Comparison of ENCODE assay signal across 8 cellular contexts in genomic region chr4:73311428-73311827, GRCh38. TPM values are rescaled to one million over a fixed set of nuclear protein-coding genes. Genes with fewer than 3 reads are reported as not detected.
A peak's percentile ranks its signal among the peaks of the same experiment; 100 is the strongest.
DNase-seq lines count a peak whose midpoint lies in the region; ATAC-seq and TF ChIP-seq lines count a peak whose summit lies in the region.

No MANE protein-coding gene starts in this region.

- ATAC-seq in HCT116 (no peak), HG03108 (IDR thresholded peaks at IDR 0.05; ENCODE audit: unreplicated experiment) (no peak), HG02852 (IDR thresholded peaks at IDR 0.05; ENCODE audit: unreplicated experiment) (no peak)

- no peak overlapping the region for H3K9ac ChIP-seq in HCT116 (ENCODE audit: low read length)

- RAD21 ChIA-PET in HCT116 (lab: Charles Lee; ENCODE audit: low non-redundant PET in 1 of 2, low total read pairs in 2 of 2, uncharacterized antibody in 2 of 2, unreplicated experiment in 2 of 2) = no interaction called here

- H3K36me3 ChIP-seq in HCT116 (ENCODE audit: control insufficient read depth in 1 of 2, insufficient read depth in 2 of 2, low read length in 2 of 2) = no peaks in the 10 kb centered on the region

- peak; percentile 21 for TF ChIP-seq CTCF in AG09309 (IDR thresholded peaks at IDR 0.05; ENCODE audit: control insufficient read depth, insufficient read depth, low read depth, low read length, missing control alignments)
- TF ChIP-seq CTCF in HCT116 (IDR thresholded peaks at IDR 0.05 in 2 of 3, conservative IDR thresholded peaks at IDR 0.05 in 1 of 3; ENCODE audit: borderline replicate concordance in 1 of 3, insufficient read depth in 1 of 3, low read depth in 2 of 3, low read length in 2 of 3) = peak; percentile 12 to 60 (median 42); a peak in 3 of 6 replicates

- POLR2A ChIA-PET in HCT116 (lab: Charles Lee) = no interaction called here

- BruUV-seq in HCT116 (replicated peaks; lab: Mats Ljungman, UMichigan) = no TSS peak

- CTCF ChIA-PET in HCT116 (lab: Charles Lee) = interaction anchor here (1.2 kb wide), 1 partner anchor 342 kb away, joined by 6 read pairs; no protein-coding TSS in a partner anchor

- H3K27me3 ChIP-seq in HCT116 (ENCODE audit: insufficient read depth, low read length) = no peaks in the 10 kb centered on the region

- peak; percentile 55 for TF ChIP-seq RAD21 in HCT116 (IDR thresholded peaks at IDR 0.05; ENCODE audit: low read depth)

- H3K9me2 ChIP-seq in HCT116 (ENCODE audit: insufficient read depth) = no peaks in the 10 kb centered on the region

- no peaks in the 10 kb centered on the region for H3K79me2 ChIP-seq in HCT116 (ENCODE audit: insufficient read depth, low read length)

- H3K9me3 ChIP-seq in HCT116 (ENCODE audit: control insufficient read depth in 1 of 2, insufficient read depth in 1 of 2, low read depth in 1 of 2, low read length in 2 of 2) = no peaks in the 10 kb centered on the region

- H3K27ac ChIP-seq in HCT116 (ENCODE audit: low read depth, low read length) = no peak overlapping the region

- TF ChIP-seq POLR2A in HCT116 (IDR thresholded peaks at IDR 0.05; ENCODE audit: borderline replicate concordance, extremely low read depth, insufficient read depth, insufficient read length) = no peak

- no peak overlapping the region for H2AFZ ChIP-seq in HCT116 (ENCODE audit: low read depth, low read length, poor library complexity, severe bottlenecking)

- in situ Hi-C loops in SK-MEL-5 (cut with HindIII; ENCODE audit: low pct_unique_long_range_greater_than_20kb, low sequenced_read_pairs) = no loop called here

- H3K4me3 ChIP-seq in AG09309 (ENCODE audit: control insufficient read depth, low read depth, low read length) = no peak overlapping the region
- H3K4me3 ChIP-seq in HCT116 (replicated peaks in 1 of 2; ENCODE audit: low read depth in 1 of 2, low read length in 2 of 2) = no peak overlapping the region

- H4K20me1 ChIP-seq in HCT116 (ENCODE audit: insufficient read depth) = no peaks in the 10 kb centered on the region

- H3K4me2 ChIP-seq in HCT116 (ENCODE audit: low read length) = no peak overlapping the region

- DNase-seq in AG09309 (ENCODE audit: low read depth) = peak; percentile 17
- DNase-seq in HCT116 (ENCODE audit: low read depth, low spot score) = peak; percentile 8
- peak; percentile 28 for DNase-seq in SK-MEL-5 (ENCODE audit: low read depth, low spot score)
- DNase-seq in iris pigment epithelial cell (ENCODE audit: low read depth) = peak; percentile 54
- no peak for DNase-seq in COLO668 (lab: John Stamatoyannopoulos, UW; ENCODE audit: unreplicated experiment)
- no peak for DNase-seq in T-helper 2 cell

- no peaks in the 10 kb centered on the region for H3K4me1 ChIP-seq in HCT116 (ENCODE audit: control insufficient read depth in 1 of 2, insufficient read depth in 2 of 2, low read length in 2 of 2)

- intact Hi-C loops in HCT116 (cut with micrococcal nuclease) = loop anchor here (1.0 to 10.0 kb wide), 3 partner anchors 133 to 823 kb away; no protein-coding TSS in a partner anchor

TF ChIP-seq in HCT116, 20 proteins besides CTCF, POLR2A, EP300 and RAD21:
- TF ChIP-seq SIN3A (IDR thresholded peaks at IDR 0.05; ENCODE audit: low read depth) (no peak), CBX3 (IDR thresholded peaks at IDR 0.05; ENCODE audit: low read depth) (no peak), TCF7L2 (IDR thresholded peaks at IDR 0.05; ENCODE audit: borderline replicate concordance, extremely low read depth, insufficient read depth, insufficient read length) (no peak), EZH2phosphoT487 (IDR thresholded peaks at IDR 0.05; ENCODE audit: borderline replicate concordance) (no peak), FOSL1 (IDR thresholded peaks at IDR 0.05; ENCODE audit: low read depth) (no peak), JUND (IDR thresholded peaks at IDR 0.05) (no peak), POLR2AphosphoS5 (IDR thresholded peaks at IDR 0.05; ENCODE audit: low read depth, low read length) (no peak), SP1 (IDR thresholded peaks at IDR 0.05; ENCODE audit: low read depth) (no peak)
- TF ChIP-seq, protein P1, sequence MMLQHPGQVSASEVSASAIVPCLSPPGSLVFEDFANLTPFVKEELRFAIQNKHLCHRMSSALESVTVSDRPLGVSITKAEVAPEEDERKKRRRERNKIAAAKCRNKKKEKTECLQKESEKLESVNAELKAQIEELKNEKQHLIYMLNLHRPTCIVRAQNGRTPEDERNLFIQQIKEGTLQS (IDR thresholded peaks at IDR 0.05) = no peak

RNA-seq across cellular contexts. Expression of gene ANKRD17, which starts 52.8 kb away (rescaled TPM):
- total RNA-seq in HCT116 (2021; ENCODE audit: unreplicated experiment) = 62.1 TPM
- polyA plus RNA-seq in HCT116 (2012) = 40.8 and 41.1 TPM in 2 replicates
- total RNA-seq in SK-MEL-5 (2014; rRNA removed; shearing (Covaris generic)) = 32.2 and 36.5 TPM in 2 replicates
- 25.1 and 41.8 TPM in 2 replicates for polyA plus RNA-seq in SK-MEL-5 (2015; cell fraction: cytosol; rRNA removed)
- polyA plus RNA-seq in SK-MEL-5 (2015; cell fraction: nucleus; rRNA removed) = 38.2 and 57.2 TPM in 2 replicates

Comparison
In these comparisons a context has a peak if more than half of its experiments do, and no peak if none do; other contexts are left out.
1. DNase-seq: peak in AG09309 (single experiment), HCT116 (single experiment), SK-MEL-5 (single experiment) and iris pigment epithelial cell (single experiment); none in COLO668 (single experiment) and T-helper 2 cell (0 of 5).